Comparison of ENCODE assay signal across 2 cellular contexts in genomic region chr16:83839561-83839960, GRCh38.
TF ChIP-seq lines count a peak whose summit lies in the region.

No MANE protein-coding gene starts in this region.

TF ChIP-seq in HepG2, 621 proteins besides CTCF, POLR2A, EP300 and RAD21:
- TF ChIP-seq RBM39 (IDR thresholded peaks at IDR 0.05; ENCODE audit: low read depth, low read length, poor library complexity, severe bottlenecking) (no peak), MAFK (conservative IDR thresholded peaks at IDR 0.05 in 1 of 2, IDR thresholded peaks at IDR 0.05 in 1 of 2; ENCODE audit: low read length in 2 of 2) (peak; percentile 50 to 70)

TF ChIP-seq in IMR-90, 13 proteins besides CTCF, POLR2A, EP300 and RAD21:
- TF ChIP-seq MAFK (IDR thresholded peaks at IDR 0.05; ENCODE audit: low read depth, low read length): peak; percentile 54
- TF ChIP-seq NFE2L2 (IDR thresholded peaks at IDR 0.05; ENCODE audit: low read depth, low read length): no peak
